18 cellular contexts compared by ENCODE assay signal in the genomic region with DNA sequence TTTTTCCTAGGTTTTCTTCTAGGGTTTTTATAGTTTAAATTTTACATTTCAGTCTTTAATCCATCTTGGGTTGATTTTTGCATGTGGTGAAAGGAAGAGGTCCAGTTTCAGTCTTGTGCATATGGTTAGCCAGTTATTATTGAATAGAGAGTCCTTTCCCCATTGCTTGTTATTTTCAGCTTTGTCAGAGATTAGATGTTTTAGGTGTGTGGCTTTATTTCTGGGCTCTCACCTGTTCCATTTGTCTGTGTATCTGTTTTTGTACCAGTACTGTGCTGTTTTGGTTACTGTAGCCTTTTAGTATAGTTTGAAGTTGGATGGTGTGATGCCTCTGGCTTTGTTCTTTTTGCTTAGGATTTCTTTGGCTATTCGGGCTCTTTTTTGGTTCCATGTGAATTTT. TPM values are rescaled to one million over a fixed set of nuclear protein-coding genes. Genes with fewer than 3 reads are reported as not detected.
DNase-seq lines count a peak whose midpoint lies in the region; ATAC-seq, FAIRE-seq and TF ChIP-seq lines count a peak whose summit lies in the region.
"Had no signal": no experiment of that assay in that cellular context is flagged by ENCODE, and none has a peak within 500 bp of the region (broad histone marks: within the 10 kb centered on the region; RNA-seq: fewer than 3 reads in every experiment).

No MANE protein-coding gene starts in this region.

- no peak overlapping the region for H3K4me3 ChIP-seq in vagina
- H3K4me3 ChIP-seq: BLaER1, GM23248 had no signal

- peak overlapping the region; percentile 43 for H3K27ac Mint-ChIP-seq in activated naive CD4-positive, alpha-beta T cell treated with anti-CD3 and anti-CD28 coated beads, Interleukin-2, amount 10 ng/mL, durations not matched to agents 7 days and 5 days
- H3K27ac Mint-ChIP-seq in activated naive CD8-positive, alpha-beta T cell treated with anti-CD3 and anti-CD28 coated beads for 36 hours = peak overlapping the region; percentile 19
- peak overlapping the region in 4 of 6 donors; percentile 11 to 76 (median 62) for H3K27ac Mint-ChIP-seq in naive B cell
- H3K27ac Mint-ChIP-seq: H9 had no signal

- H3K36me3 Mint-ChIP-seq in activated naive CD4-positive, alpha-beta T cell treated with anti-CD3 and anti-CD28 coated beads, Interleukin-2, amount 10 ng/mL, durations not matched to agents 7 days and 5 days = peaks cover 13% of the 10 kb centered on the region
- peaks cover 36% of the 10 kb centered on the region for H3K36me3 Mint-ChIP-seq in activated naive CD8-positive, alpha-beta T cell treated with anti-CD3 and anti-CD28 coated beads for 36 hours
- peaks cover 0 to 12% of the 10 kb centered on the region in 2 donors for H3K36me3 Mint-ChIP-seq in naive B cell

- no peak overlapping the region for H3K4me3 Mint-ChIP-seq in activated naive CD4-positive, alpha-beta T cell treated with anti-CD3 and anti-CD28 coated beads, Interleukin-2, amount 10 ng/mL, durations not matched to agents 7 days and 5 days
- H3K4me3 Mint-ChIP-seq in activated naive CD8-positive, alpha-beta T cell treated with anti-CD3 and anti-CD28 coated beads for 36 hours = no peak overlapping the region
- H3K4me3 Mint-ChIP-seq in naive B cell = peak overlapping the region in 4 of 8 donors; percentile 10 to 30 (median 22)
- H3K4me3 Mint-ChIP-seq: H9 had no signal

- FAIRE-seq in GM12892 (lab: Jason Lieb, UNC) = peak; percentile 9
- FAIRE-seq: G401.6, GM12891 had no signal

- peaks cover 12% of the 10 kb centered on the region for H3K9me3 Mint-ChIP-seq in activated naive CD4-positive, alpha-beta T cell treated with anti-CD3 and anti-CD28 coated beads, Interleukin-2, amount 10 ng/mL, durations not matched to agents 7 days and 5 days
- H3K9me3 Mint-ChIP-seq in activated naive CD8-positive, alpha-beta T cell treated with anti-CD3 and anti-CD28 coated beads for 36 hours = peaks cover 16% of the 10 kb centered on the region
- H3K9me3 Mint-ChIP-seq in naive B cell = peaks cover 0 to 24% (median 15%) of the 10 kb centered on the region in 7 donors

- no peaks in the 10 kb centered on the region for H3K9me3 ChIP-seq in vagina

- no peaks in the 10 kb centered on the region for H3K36me3 ChIP-seq in vagina

- peaks cover 21% of the 10 kb centered on the region for H3K4me1 Mint-ChIP-seq in activated naive CD4-positive, alpha-beta T cell treated with anti-CD3 and anti-CD28 coated beads, Interleukin-2, amount 10 ng/mL, durations not matched to agents 7 days and 5 days
- H3K4me1 Mint-ChIP-seq in activated naive CD8-positive, alpha-beta T cell treated with anti-CD3 and anti-CD28 coated beads for 36 hours = peaks cover 46% of the 10 kb centered on the region
- H3K4me1 Mint-ChIP-seq in naive B cell = peaks cover 58 to 88% (median 71%) of the 10 kb centered on the region in 3 donors

- no peak for TF ChIP-seq POLR2A in GM12892 (IDR thresholded peaks at IDR 0.05; ENCODE audit: low read depth, low read length)
- no peak for TF ChIP-seq POLR2A in vagina (IDR thresholded peaks at IDR 0.05)

- no peaks in the 10 kb centered on the region for H3K27me3 ChIP-seq in vagina
- H3K27me3 ChIP-seq: BLaER1 had no signal

- intact Hi-C loops in vagina (cut with DNase I) = no loop called here

- DNase-seq in activated naive CD4-positive, alpha-beta T cell treated with anti-CD3 and anti-CD28 coated beads, Interleukin-2, amount 10 ng/mL, durations not matched to agents 7 days and 5 days = no peak
- DNase-seq in activated naive CD4-positive, alpha-beta T cell treated with anti-CD3 and anti-CD28 coated beads, Interleukin-2, amount 50 U/mL, for 16 hours = no peak
- DNase-seq in GM12892 (ENCODE audit: insufficient read length) = no peak
- DNase-seq in activated naive CD8-positive, alpha-beta T cell treated with anti-CD3 and anti-CD28 coated beads for 36 hours = no peak
- no peak for DNase-seq in naive B cell
- DNase-seq in NCI-H2107 (lab: John Stamatoyannopoulos, UW) = no peak
- no peak for DNase-seq in vagina (ENCODE audit: extremely low spot score in 2 of 2)
- DNase-seq: DMS153, DMS79 treated with DMSO at 0.1 percent for 48 hours, EL, GM23248, H9 had no signal

- H3K4me1 ChIP-seq in vagina = peaks cover 16% of the 10 kb centered on the region
- H3K4me1 ChIP-seq: BLaER1 had no signal

- TF ChIP-seq CTCF in vagina (IDR thresholded peaks at IDR 0.05) = no peak

- CTCF ChIA-PET in activated naive CD4-positive, alpha-beta T cell treated with anti-CD3 and anti-CD28 coated beads, Interleukin-2, amount 10 ng/mL, durations not matched to agents 7 days and 5 days (lab: Charles Lee) = interaction anchor here (0.7 kb wide), 1 partner anchor 652 kb away, joined by 3 read pairs; no protein-coding TSS in a partner anchor

- no peak overlapping the region for H3K27ac ChIP-seq in vagina
- H3K27ac ChIP-seq: 22Rv1, BLaER1, GM23248, HL-60 had no signal

- H3K27me3 Mint-ChIP-seq in activated naive CD4-positive, alpha-beta T cell treated with anti-CD3 and anti-CD28 coated beads, Interleukin-2, amount 10 ng/mL, durations not matched to agents 7 days and 5 days = no peaks in the 10 kb centered on the region
- no peaks in the 10 kb centered on the region for H3K27me3 Mint-ChIP-seq in activated naive CD8-positive, alpha-beta T cell treated with anti-CD3 and anti-CD28 coated beads for 36 hours
- no peaks in the 10 kb centered on the region for H3K27me3 Mint-ChIP-seq in naive B cell

- ATAC-seq in naive B cell (ENCODE audit: low read depth in 2 of 2) = no peak
- no peak for ATAC-seq in GM18520 (IDR thresholded peaks at IDR 0.05; ENCODE audit: unreplicated experiment)

RNA-seq across cellular contexts. Expression of a gene that starts 25.8 kb away (rescaled TPM):
- polyA plus RNA-seq in GM12892 (2012; ENCODE audit: missing spikeins) = 17.6 TPM
- total RNA-seq in activated naive CD8-positive, alpha-beta T cell treated with anti-CD3 and anti-CD28 coated beads for 36 hours = 10 to 100 TPM; 39.8 to 42.1 TPM
- polyA plus RNA-seq in naive B cell (ENCODE audit: low read depth in 6 of 6) = 10 to 100 TPM in 5 of 6 donors, 1 to 10 TPM in 1; 8.8 to 47.4 (median 17.0) TPM
- total RNA-seq in vagina = 67.8 TPM
